10 cellular contexts compared by ENCODE assay signal in the genomic region with DNA sequence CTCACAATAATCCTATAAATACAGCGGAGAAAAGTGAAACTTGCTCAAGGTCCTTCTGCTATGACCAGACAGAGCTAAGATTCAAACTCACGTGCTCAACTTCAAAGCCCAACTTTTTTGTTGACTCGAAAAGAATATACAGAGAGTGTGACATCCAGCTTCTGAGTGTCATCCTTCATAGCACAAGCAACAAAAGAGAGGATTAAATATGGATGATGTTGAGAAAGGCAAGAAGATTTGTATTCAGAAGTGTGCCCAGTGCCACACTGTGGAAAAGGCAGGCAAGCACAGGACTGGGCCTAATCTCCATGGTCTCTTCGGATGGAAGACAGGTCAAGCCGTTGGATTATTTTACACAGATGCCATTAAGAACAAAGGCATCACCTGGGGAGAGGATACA. TPM values are rescaled to one million over a fixed set of nuclear protein-coding genes. Genes with fewer than 3 reads are reported as not detected.
A peak's percentile ranks its signal among the peaks of the same experiment; 100 is the strongest.
DNase-seq lines count a peak whose midpoint lies in the region; ATAC-seq and TF ChIP-seq lines count a peak whose summit lies in the region.
"Had no signal": no experiment of that assay in that cellular context is flagged by ENCODE, and none has a peak within 500 bp of the region (broad histone marks: within the 10 kb centered on the region; RNA-seq: fewer than 3 reads in every experiment).

No MANE protein-coding gene starts in this region.

- H3K36me3 Mint-ChIP-seq in nephron (ENCODE audit: low read depth) (peaks cover 6% of the 10 kb centered on the region), immature natural killer cell (no peaks in the 10 kb centered on the region)

- DNase-seq in DND-41 (no peak), MM.1S (no peak), brain microvascular endothelial cell (no peak), immature natural killer cell (no peak), NOMO-1 treated with DMSO at 0.1 percent for 48 hours (lab: John Stamatoyannopoulos, UW; ENCODE audit: unreplicated experiment) (no peak)
- DNase-seq: activated CD4-positive, alpha-beta T cell treated with anti-CD3 and anti-CD28 coated beads for 36 hours; amniotic stem cell had no signal

- TF ChIP-seq CTCF in DND-41 (IDR thresholded peaks at IDR 0.05; ENCODE audit: borderline replicate concordance, extremely low read depth, low read length, poor library complexity, severe bottlenecking) (peak; percentile 54), MM.1S (IDR thresholded peaks at IDR 0.05; ENCODE audit: low read length) (peak; percentile 29; the same call in 1 of the 2 replicates), brain microvascular endothelial cell (IDR thresholded peaks at IDR 0.05; ENCODE audit: low read depth, low read length, missing control alignments) (peak; percentile 45), nephron (IDR thresholded peaks at IDR 0.05; ENCODE audit: unreplicated experiment in 3 of 3) (no peak)

- H3F3A ChIP-seq in MM.1S (ENCODE audit: insufficient read depth, low read length) = peaks cover 15% of the 10 kb centered on the region

- no peaks in the 10 kb centered on the region for H3K27me3 ChIP-seq in DND-41 (ENCODE audit: insufficient read depth, low read length, poor library complexity)
- H3K27me3 ChIP-seq in MM.1S (replicated peaks; ENCODE audit: insufficient read depth, low read length) = no peaks in the 10 kb centered on the region
- H3K27me3 ChIP-seq in brain microvascular endothelial cell (replicated peaks) = no peaks in the 10 kb centered on the region

- no peak overlapping the region for H3K4me3 Mint-ChIP-seq in nephron
- no peak overlapping the region for H3K4me3 Mint-ChIP-seq in immature natural killer cell
- H3K4me3 Mint-ChIP-seq: activated CD4-positive, alpha-beta T cell treated with anti-CD3 and anti-CD28 coated beads for 36 hours had no signal

- no peak for ATAC-seq in DND-41 (ENCODE audit: insufficient read depth, low read depth)
- no peak for ATAC-seq in GM18858 (IDR thresholded peaks at IDR 0.05; ENCODE audit: unreplicated experiment)
- no peak for ATAC-seq in GM18511 (IDR thresholded peaks at IDR 0.05; ENCODE audit: unreplicated experiment)
- ATAC-seq: activated CD4-positive, alpha-beta T cell treated with anti-CD3 and anti-CD28 coated beads for 36 hours had no signal

- H2AFZ ChIP-seq in DND-41 (ENCODE audit: low read depth, low read length) = 0 out of 2 replicates have a peak overlapping the region, but pooled peaks have one; percentile 8
- no peak overlapping the region for H2AFZ ChIP-seq in MM.1S (ENCODE audit: low read length)

- no peak overlapping the region for H3K9ac ChIP-seq in DND-41 (ENCODE audit: low read depth, low read length)
- no peak overlapping the region for H3K9ac ChIP-seq in MM.1S (ENCODE audit: low read length)

- peaks cover 25% of the 10 kb centered on the region for H3K4me1 Mint-ChIP-seq in nephron
- H3K4me1 Mint-ChIP-seq in immature natural killer cell = peaks cover 8 to 33% of the 10 kb centered on the region in 2 donors

- peak overlapping the region; percentile 56 to 70 (median 69) for H3K27ac Mint-ChIP-seq in nephron
- H3K27ac Mint-ChIP-seq in immature natural killer cell = no peak overlapping the region
- H3K27ac Mint-ChIP-seq: activated CD4-positive, alpha-beta T cell treated with anti-CD3 and anti-CD28 coated beads for 36 hours had no signal

- no peak overlapping the region for H3K4me2 ChIP-seq in DND-41 (ENCODE audit: insufficient read depth, low read length)
- no peak overlapping the region for H3K4me2 ChIP-seq in MM.1S (ENCODE audit: low read depth, low read length)

- peaks cover 24% of the 10 kb centered on the region for H3K79me2 ChIP-seq in DND-41 (ENCODE audit: insufficient read depth, low read length)
- H3K79me2 ChIP-seq in MM.1S (ENCODE audit: low read length) = peaks cover 24% of the 10 kb centered on the region

- H3K27me3 Mint-ChIP-seq in nephron (ENCODE audit: low read depth) (no peaks in the 10 kb centered on the region), immature natural killer cell (ENCODE audit: low read depth in 3 of 3) (peaks cover 0 to 4% (median 1%) of the 10 kb centered on the region in 3 donors)
- H3K27me3 Mint-ChIP-seq: activated CD4-positive, alpha-beta T cell treated with anti-CD3 and anti-CD28 coated beads for 36 hours had no signal

- H3K9me3 ChIP-seq in DND-41 (ENCODE audit: insufficient read depth, low read length, severe bottlenecking) (no peaks in the 10 kb centered on the region), MM.1S (replicated peaks; ENCODE audit: insufficient read depth, low read length) (no peaks in the 10 kb centered on the region)

- H3K4me1 ChIP-seq in DND-41 (ENCODE audit: insufficient read depth, low read length) (peaks cover 25% of the 10 kb centered on the region), MM.1S (ENCODE audit: low read length) (peaks cover 14% of the 10 kb centered on the region)

- H4K20me1 ChIP-seq in DND-41 (ENCODE audit: insufficient read depth, low read length) = no peaks in the 10 kb centered on the region; the same call in 1 of the 2 replicates
- H4K20me1 ChIP-seq in MM.1S (ENCODE audit: insufficient read depth, low read length) = no peaks in the 10 kb centered on the region

- H3K36me3 ChIP-seq in DND-41 (ENCODE audit: insufficient read depth, low read length) = no peaks in the 10 kb centered on the region; the same call in 1 of the 2 replicates
- H3K36me3 ChIP-seq in MM.1S (replicated peaks; ENCODE audit: insufficient read depth, low read length) = no peaks in the 10 kb centered on the region
- no peaks in the 10 kb centered on the region for H3K36me3 ChIP-seq in brain microvascular endothelial cell (replicated peaks)

- no peaks in the 10 kb centered on the region for H3K9me2 ChIP-seq in MM.1S (replicated peaks; ENCODE audit: insufficient read depth, low read length)

- H3K4me3 ChIP-seq in DND-41 (ENCODE audit: low read depth in 1 of 2, low read length in 2 of 2) (no peak overlapping the region), MM.1S (ENCODE audit: low read length) (no peak overlapping the region), brain microvascular endothelial cell (ENCODE audit: low read depth, low read length) (no peak overlapping the region)

- in situ Hi-C loops in brain microvascular endothelial cell (cut with HindIII; ENCODE audit: low pct_ligation_motif_present, low sequenced_read_pairs) = no loop called here

- H3K27ac ChIP-seq in DND-41 (ENCODE audit: low read length) (no peak overlapping the region), MM.1S (ENCODE audit: low read length) (no peak overlapping the region), brain microvascular endothelial cell (no peak overlapping the region)

- H3K9me3 Mint-ChIP-seq in nephron (no peaks in the 10 kb centered on the region), immature natural killer cell (no peaks in the 10 kb centered on the region)

RNA-seq across cellular contexts. Expression of gene FAM3C, which starts 2.1 kb away (rescaled TPM):
- 10 to 100 TPM; 34.5 to 49.4 (median 48.1) TPM for polyA plus RNA-seq in immature natural killer cell

Comparison
In these comparisons a context has a peak if more than half of its experiments do, and no peak if none do; other contexts are left out.
1. CTCF ChIP-seq: peak in DND-41 (single experiment), MM.1S (single experiment) and brain microvascular endothelial cell (single experiment); none in nephron (0 of 3).
2. H3K27ac Mint-ChIP-seq: peak in nephron (3 of 3); none in immature natural killer cell (0 of 6).